In the genomic region with DNA sequence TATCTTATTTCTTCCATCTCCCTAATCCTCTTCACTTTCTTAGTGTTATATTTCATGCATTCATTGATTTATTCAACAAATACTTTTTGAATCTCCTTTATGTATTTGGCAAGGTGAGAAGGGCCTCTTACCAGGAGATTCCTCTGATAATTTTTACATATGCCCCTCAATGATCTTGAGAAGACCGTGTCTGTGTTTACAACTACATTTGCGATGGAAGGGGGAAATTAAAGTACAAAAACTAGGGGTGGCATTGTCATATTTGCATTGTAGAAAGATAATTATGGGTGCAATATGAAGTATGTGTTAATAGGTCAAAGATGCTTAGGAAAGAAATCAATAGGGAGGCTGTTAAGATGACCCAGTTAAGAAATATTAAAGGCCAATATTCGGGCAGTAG, we compare ENCODE assay signal across 25 cellular contexts.
A peak's percentile ranks its signal among the peaks of the same experiment; 100 is the strongest.
DNase-seq lines count a peak whose midpoint lies in the region; ATAC-seq, FAIRE-seq and TF ChIP-seq lines count a peak whose summit lies in the region.
"Had no signal": no experiment of that assay in that cellular context is flagged by ENCODE, and none has a peak within 500 bp of the region (broad histone marks: within the 10 kb centered on the region; RNA-seq: fewer than 3 reads in every experiment).

No MANE protein-coding gene starts in this region.

- no peak overlapping the region for H3K4me3 ChIP-seq in BLaER1 treated with 17β-estradiol and CSF1 and Interleukin-3, amounts not matched to agents 10 nM and 100 nM
- no peak overlapping the region for H3K4me3 ChIP-seq in SJCRH30
- no peak overlapping the region for H3K4me3 ChIP-seq in K562
- no peak overlapping the region for H3K4me3 ChIP-seq in PC-3 (ENCODE audit: low read length)

- intact Hi-C loops in K562 (cut with micrococcal nuclease), result no loop called here
- intact Hi-C loops in PC-3 (cut with micrococcal nuclease), result no loop called here

- no peak for FAIRE-seq in K562 (lab: Jason Lieb, UNC)
- FAIRE-seq: A204.1, GM12891, GM19239 had no signal

- POLR2A ChIA-PET in K562 (lab: Yijun Ruan, JAX) (no interaction called here), PC-3 (lab: Charles Lee; ENCODE audit: unreplicated experiment) (no interaction called here)

- TF ChIP-seq CTCF in 22Rv1 (IDR thresholded peaks at IDR 0.05) (no peak), K562 (IDR thresholded peaks at IDR 0.05 in 2 of 3, conservative IDR thresholded peaks at IDR 0.05 in 1 of 3; ENCODE audit: insufficient read depth in 2 of 3, low read depth in 1 of 3, low read length in 3 of 3) (no peak), PC-3 (conservative IDR thresholded peaks at IDR 0.05; ENCODE audit: low read depth, low read length) (no peak)

- H2AFZ ChIP-seq in K562 (ENCODE audit: low read depth, low read length), result no peak overlapping the region
- no peak overlapping the region for H2AFZ ChIP-seq in PC-3 (ENCODE audit: low read length)

- CTCF ChIA-PET in K562 (lab: Yijun Ruan, JAX; ENCODE audit: low intra/inter-chr PET ratio), result no interaction called here
- CTCF ChIA-PET in PC-3 (lab: Charles Lee), result no interaction called here

- H3K27me3 ChIP-seq in BLaER1 treated with 17β-estradiol and CSF1 and Interleukin-3, amounts not matched to agents 10 nM and 100 nM, result no peaks in the 10 kb centered on the region
- H3K27me3 ChIP-seq in SJCRH30 (no peaks in the 10 kb centered on the region), K562 (ENCODE audit: control insufficient read depth in 2 of 2, insufficient read depth in 2 of 2, low read length in 2 of 2) (no peaks in the 10 kb centered on the region), PC-3 (ENCODE audit: low read length) (no peaks in the 10 kb centered on the region)
- H3K27me3 ChIP-seq: BE2C had no signal

- H3K9me2 ChIP-seq in PC-3 (replicated peaks; ENCODE audit: low read length), result no peaks in the 10 kb centered on the region

- H3K79me2 ChIP-seq in K562 (ENCODE audit: control insufficient read depth, insufficient read depth, low read length) (no peaks in the 10 kb centered on the region), PC-3 (ENCODE audit: low read length) (no peaks in the 10 kb centered on the region)

- H3K4me1 ChIP-seq in BLaER1 treated with 17β-estradiol and CSF1 and Interleukin-3, amounts not matched to agents 10 nM and 100 nM, result peaks cover 6 to 22% (median 12%) of the 10 kb centered on the region in 10 experiments
- peaks cover 5% of the 10 kb centered on the region for H3K4me1 ChIP-seq in SJCRH30
- no peaks in the 10 kb centered on the region for H3K4me1 ChIP-seq in K562 (replicated peaks in 1 of 2; ENCODE audit: control insufficient read depth in 2 of 2, insufficient read depth in 2 of 2, low read length in 2 of 2)
- H3K4me1 ChIP-seq in PC-3 (ENCODE audit: insufficient read depth, low read length), result peaks cover 5% of the 10 kb centered on the region
- H3K4me1 ChIP-seq: BE2C had no signal

- H3K27ac ChIP-seq in 22Rv1 (peak overlapping the region; percentile 27; the same call in 1 of the 2 replicates), SJCRH30 (peak overlapping the region; percentile 23), K562 (ENCODE audit: extremely low read depth, low read depth, low read length) (no peak overlapping the region), PC-3 (ENCODE audit: low read length) (no peak overlapping the region)
- H3K27ac ChIP-seq in BLaER1 treated with 17β-estradiol and CSF1 and Interleukin-3, amounts not matched to agents 10 nM and 100 nM, result peak overlapping the region in 7 of 11 experiments; percentile 8 to 64 (median 59); a peak in 10 of 22 replicates

- DNase-seq in SJCRH30 (no peak), K562 (ENCODE audit: extremely low read depth in 1 of 4, low spot score in 3 of 4) (no peak), GOT3 (lab: John Stamatoyannopoulos, UW) (no peak), NCI-H446 treated with DMSO at 0.1 percent for 48 hours (lab: John Stamatoyannopoulos, UW) (no peak), PC-3 (no peak)
- DNase-seq in effector CD8-positive, alpha-beta T cell (lab: John Stamatoyannopoulos, UW), result no peak
- DNase-seq: 8988T; ACHN; BE2C; C1 segment of cervical spinal cord; CD4-positive, alpha-beta memory T cell; CD4-positive, CD25-positive, alpha-beta regulatory T cell; CD8-positive, alpha-beta memory T cell; COR-L47; DMS 273 treated with DMSO at 0.1 percent for 48 hours; DMS153; DMS53; DMS79; DND-41; GDM1 had no signal

- TF ChIP-seq POLR2A in K562 (conservative IDR thresholded peaks at IDR 0.05), result no peak

- TF ChIP-seq RAD21 in K562 (CRISPR knock-in tag; conservative IDR thresholded peaks at IDR 0.05 in 1 of 2, IDR thresholded peaks at IDR 0.05 in 1 of 2), result no peak

- H3K9ac ChIP-seq in BLaER1 treated with 17β-estradiol and CSF1 and Interleukin-3, amounts not matched to agents 10 nM and 100 nM, result no peak overlapping the region
- no peak overlapping the region for H3K9ac ChIP-seq in K562 (ENCODE audit: insufficient read depth in 1 of 2, low read depth in 2 of 2, low read length in 2 of 2)
- H3K9ac ChIP-seq in PC-3 (ENCODE audit: low read length), result no peak overlapping the region

- H3K36me3 ChIP-seq in BLaER1 treated with 17β-estradiol and CSF1 and Interleukin-3, amounts not matched to agents 10 nM and 100 nM, result no peaks in the 10 kb centered on the region
- H3K36me3 ChIP-seq in SJCRH30 (no peaks in the 10 kb centered on the region), K562 (ENCODE audit: control insufficient read depth, insufficient read depth, low read length) (no peaks in the 10 kb centered on the region), PC-3 (ENCODE audit: low read depth, low read length) (no peaks in the 10 kb centered on the region)
- H3K36me3 ChIP-seq: BE2C had no signal

- no peaks in the 10 kb centered on the region for H4K20me1 ChIP-seq in BLaER1 treated with 17β-estradiol and CSF1 and Interleukin-3, amounts not matched to agents 10 nM and 100 nM
- H4K20me1 ChIP-seq in K562 (replicated peaks; ENCODE audit: control insufficient read depth, insufficient read depth, low read length) (no peaks in the 10 kb centered on the region), PC-3 (ENCODE audit: low read length) (no peaks in the 10 kb centered on the region)

- WGBS in K562 (ENCODE audit: insufficient coverage, low coverage, missing lambda C conversion rate), result 0% methylated on average over 3 of the region's 3 CpGs

- H3F3A ChIP-seq in PC-3 (ENCODE audit: low read length, unreplicated experiment), result no peaks in the 10 kb centered on the region

- BruUV-seq in K562 (replicated peaks; lab: Mats Ljungman, UMichigan), result no TSS peak
- BruUV-seq in PC-3 (replicated peaks; lab: Mats Ljungman, UMichigan), result no TSS peak

- no peak for ATAC-seq in K562
- no peak for ATAC-seq in PC-3

- H3K9me1 ChIP-seq in K562 (ENCODE audit: control insufficient read depth, insufficient read depth, low read length), result no peaks in the 10 kb centered on the region

- peak overlapping the region in 7 of 11 experiments; percentile 25 to 76 (median 64); a peak in 11 of 22 replicates for H3K4me2 ChIP-seq in BLaER1 treated with 17β-estradiol and CSF1 and Interleukin-3, amounts not matched to agents 10 nM and 100 nM
- H3K4me2 ChIP-seq in K562 (ENCODE audit: insufficient read depth, low read length) (no peak overlapping the region), PC-3 (ENCODE audit: low read length) (no peak overlapping the region)

- H3K9me3 ChIP-seq in BLaER1 treated with 17β-estradiol and CSF1 and Interleukin-3, amounts not matched to agents 10 nM and 100 nM (replicated peaks in 1 of 11), result peaks cover 0 to 23% (median 11%) of the 10 kb centered on the region in 11 experiments; a peak in 16 of 22 replicates
- H3K9me3 ChIP-seq in SJCRH30 (replicated peaks), result no peaks in the 10 kb centered on the region
- H3K9me3 ChIP-seq in K562 (replicated peaks; ENCODE audit: control insufficient read depth, insufficient read depth, low read depth, low read length), result no peaks in the 10 kb centered on the region
- H3K9me3 ChIP-seq in PC-3 (ENCODE audit: low read length), result no peaks in the 10 kb centered on the region
- H3K9me3 ChIP-seq: BE2C had no signal

- no peak for TF ChIP-seq EP300 in K562 (IDR thresholded peaks at IDR 0.05; ENCODE audit: low read length)

- in situ Hi-C loops in K562 (cut with MboI), result no loop called here

TF ChIP-seq in K562, 482 proteins besides CTCF, POLR2A, EP300 and RAD21:
- TF ChIP-seq TFAM (CRISPR knock-in tag; conservative IDR thresholded peaks at IDR 0.05) (peak; percentile 96), PTBP1 (IDR thresholded peaks at IDR 0.05; ENCODE audit: low read depth, low read length) (no peak)

Comparison
In these comparisons a context has a peak if more than half of its experiments do, and no peak if none do; other contexts are left out.
1. H3K27ac ChIP-seq: peak in 22Rv1 (single experiment), BLaER1 treated with 17β-estradiol and CSF1 and Interleukin-3, amounts not matched to agents 10 nM and 100 nM (7 of 11) and SJCRH30 (single experiment); none in K562 (single experiment) and PC-3 (single experiment).
2. H3K4me2 ChIP-seq: peak in BLaER1 treated with 17β-estradiol and CSF1 and Interleukin-3, amounts not matched to agents 10 nM and 100 nM (7 of 11); none in K562 (single experiment) and PC-3 (single experiment).